In genomic region chr17:38601539-38602351, GRCh38 we compare ENCODE assay signal across 1 cellular context.
TF ChIP-seq lines count a peak whose summit lies in the region.

No MANE protein-coding gene starts in this region.

TF ChIP-seq in HEK293, 187 proteins besides CTCF, POLR2A, EP300 and RAD21 (continued from another document and continues in another):
- TF ChIP-seq BCL6B (tag by site-specific recombination; IDR thresholded peaks at IDR 0.05) (peak; percentile 100), KLF8 (tag by site-specific recombination; IDR thresholded peaks at IDR 0.05) (peak; percentile 68), ZNF776 (tag by site-specific recombination; IDR thresholded peaks at IDR 0.05; ENCODE audit: borderline replicate concordance) (no peak), ZNF792 (tag by site-specific recombination; IDR thresholded peaks at IDR 0.05) (no peak; the same call in 1 of the 2 replicates), OSR2 (tag by site-specific recombination; IDR thresholded peaks at IDR 0.05) (peak; percentile 23; the same call in 1 of the 2 replicates), ZEB2 (tag by site-specific recombination; IDR thresholded peaks at IDR 0.05) (peak; percentile 13; the same call in 1 of the 2 replicates), SCRT2 (tag by site-specific recombination; IDR thresholded peaks at IDR 0.05) (no peak), ZNF837 (tag by site-specific recombination; IDR thresholded peaks at IDR 0.05) (no peak), ZXDB (tag by site-specific recombination; IDR thresholded peaks at IDR 0.05) (no peak; the same call in 1 of the 2 replicates), ZNF433 (tag by site-specific recombination; IDR thresholded peaks at IDR 0.05; ENCODE audit: low read depth) (no peak), TRIM28 (IDR thresholded peaks at IDR 0.05; ENCODE audit: borderline replicate concordance, low read length) (peak; percentile 84), ZNF202 (tag by site-specific recombination; IDR thresholded peaks at IDR 0.05; ENCODE audit: borderline replicate concordance) (no peak), REPIN1 (tag by site-specific recombination; IDR thresholded peaks at IDR 0.05; ENCODE audit: low read depth) (0 out of 2 replicates have a peak, but pooled peaks have one; percentile 38), ZBTB26 (tag by site-specific recombination; optimal IDR thresholded peaks at IDR 0.05) (peak; percentile 20), ZSCAN16 (tag by site-specific recombination; IDR thresholded peaks at IDR 0.05) (peak; percentile 94), ZFP69B (tag by site-specific recombination; IDR thresholded peaks at IDR 0.05) (peak; percentile 70; the same call in 1 of the 2 replicates), KLF9 (tag by site-specific recombination; IDR thresholded peaks at IDR 0.05; ENCODE audit: low read depth) (peak; percentile 72; the same call in 1 of the 2 replicates), ZNF324 (tag by site-specific recombination; IDR thresholded peaks at IDR 0.05) (0 out of 2 replicates have a peak, but pooled peaks have one; percentile 44), ZNF2 (tag by site-specific recombination; IDR thresholded peaks at IDR 0.05) (no peak; the same call in 1 of the 2 replicates), ZNF280C (tag by site-specific recombination; IDR thresholded peaks at IDR 0.05) (no peak), ZNF621 (tag by site-specific recombination; IDR thresholded peaks at IDR 0.05) (0 out of 2 replicates have a peak, but pooled peaks have one; percentile 57), ZNF398 (tag by site-specific recombination; IDR thresholded peaks at IDR 0.05) (peak; percentile 95), GLIS1 (tag by site-specific recombination; IDR thresholded peaks at IDR 0.05) (peak; percentile 51), ZNF530 (tag by site-specific recombination; IDR thresholded peaks at IDR 0.05; ENCODE audit: low read depth) (no peak), TSHZ1 (tag by site-specific recombination; IDR thresholded peaks at IDR 0.05; ENCODE audit: borderline replicate concordance) (0 out of 2 replicates have a peak, but pooled peaks have one; percentile 19), ZNF560 (tag by site-specific recombination; IDR thresholded peaks at IDR 0.05; ENCODE audit: borderline replicate concordance) (no peak), ZNF223 (tag by site-specific recombination; IDR thresholded peaks at IDR 0.05) (no peak; the same call in 1 of the 2 replicates), ZNF629 (tag by site-specific recombination; IDR thresholded peaks at IDR 0.05) (peak; percentile 41; the same call in 1 of the 2 replicates), ZNF639 (tag by site-specific recombination; IDR thresholded peaks at IDR 0.05) (0 out of 2 replicates have a peak, but pooled peaks have one; percentile 56), ZBTB11 (tag by site-specific recombination; conservative IDR thresholded peaks at IDR 0.05; ENCODE audit: low read depth) (no peak), ZNF239 (tag by site-specific recombination; IDR thresholded peaks at IDR 0.05) (no peak), PRDM4 (tag by site-specific recombination; IDR thresholded peaks at IDR 0.05) (peak; percentile 39; the same call in 1 of the 2 replicates), ZIC2 (tag by site-specific recombination; IDR thresholded peaks at IDR 0.05) (peak; percentile 6; the same call in 1 of the 2 replicates), GLIS2 (tag by site-specific recombination; IDR thresholded peaks at IDR 0.05) (peak; percentile 34), ZBTB10 (tag by site-specific recombination; IDR thresholded peaks at IDR 0.05) (peak; percentile 64; the same call in 1 of the 2 replicates)
